ENCODE assay signal across 29 cellular contexts in genomic region chr6:46563924-46564323, GRCh38.
DNase-seq lines count a peak whose midpoint lies in the region; ATAC-seq, FAIRE-seq and TF ChIP-seq lines count a peak whose summit lies in the region.
"Had no signal": no experiment of that assay in that cellular context is flagged by ENCODE, and none has a peak within 500 bp of the region (broad histone marks: within the 10 kb centered on the region; RNA-seq: fewer than 3 reads in every experiment).

No MANE protein-coding gene starts in this region.

- POLR2A ChIA-PET in WTC11 (lab: Charles Lee) = no interaction called here

- H3K27ac Mint-ChIP-seq in WTC11 = no peak overlapping the region
- H3K27ac Mint-ChIP-seq: B cell; CD4-positive, alpha-beta memory T cell; CD4-positive, alpha-beta T cell; CD4-positive, CD25-positive, alpha-beta regulatory T cell; CD8-positive, alpha-beta memory T cell; CD8-positive, alpha-beta T cell had no signal

- H3K27me3 Mint-ChIP-seq in WTC11 (ENCODE audit: low read depth) = no peaks in the 10 kb centered on the region
- H3K27me3 Mint-ChIP-seq: CD4-positive, CD25-positive, alpha-beta regulatory T cell had no signal

- H3K36me3 Mint-ChIP-seq in WTC11 = no peaks in the 10 kb centered on the region
- H3K36me3 Mint-ChIP-seq: CD14-positive monocyte; CD4-positive, alpha-beta memory T cell; CD4-positive, CD25-positive, alpha-beta regulatory T cell; CD8-positive, alpha-beta T cell had no signal

- H3K9me3 Mint-ChIP-seq in WTC11 = peaks cover 11% of the 10 kb centered on the region
- H3K9me3 Mint-ChIP-seq: CD4-positive, alpha-beta T cell had no signal

- peak; percentile 57 for FAIRE-seq in frontal cortex (lab: Jason Lieb, UNC)
- FAIRE-seq: A204.1, A549, D721Med had no signal

- H3K4me1 Mint-ChIP-seq in WTC11 = no peaks in the 10 kb centered on the region; the same call in 1 of the 2 replicates
- H3K4me1 Mint-ChIP-seq: B cell; CD14-positive monocyte; CD4-positive, alpha-beta memory T cell; CD4-positive, CD25-positive, alpha-beta regulatory T cell; CD8-positive, alpha-beta memory T cell had no signal

- intact Hi-C loops in Right ventricle myocardium superior (cut with DNase I) = no loop called here

- no peak for TF ChIP-seq CTCF in WTC11 (IDR thresholded peaks at IDR 0.05)

- ATAC-seq in WTC11 (no peak), Right ventricle myocardium superior (ENCODE audit: poor library complexity) (no peak)
- ATAC-seq: A549; CD8-positive, alpha-beta T cell had no signal

- CTCF ChIA-PET in WTC11 (lab: Charles Lee) = no interaction called here

- DNase-seq in WTC11 (ENCODE audit: low spot score) (no peak), frontal cortex (ENCODE audit: low spot score in 2 of 2) (no peak), AG08395 (ENCODE audit: low spot score) (no peak), Right ventricle myocardium superior (no peak)
- DNase-seq: 8988T; ACHN; AML-193; BE2C; C1 segment of cervical spinal cord; Caco-2; Calu3; CD4-positive, alpha-beta memory T cell; CD4-positive, alpha-beta T cell; CD4-positive, CD25-positive, alpha-beta regulatory T cell; CD8-positive, alpha-beta memory T cell; CD8-positive, alpha-beta T cell; COR-L47; DMS 273 treated with DMSO at 0.1 percent for 48 hours; DMS153; DMS53; DMS79; DMS79 treated with DMSO at 0.1 percent for 48 hours; DND-41; EL had no signal

- H3K4me3 Mint-ChIP-seq in WTC11 = no peak overlapping the region
- H3K4me3 Mint-ChIP-seq: B cell; CD14-positive monocyte; CD4-positive, alpha-beta memory T cell; CD4-positive, alpha-beta T cell; CD4-positive, CD25-positive, alpha-beta regulatory T cell; CD8-positive, alpha-beta memory T cell; CD8-positive, alpha-beta T cell had no signal

TF ChIP-seq in WTC11, 78 proteins besides CTCF, POLR2A, EP300 and RAD21:
- TF ChIP-seq HMGA2 (CRISPR knock-in tag; IDR thresholded peaks at IDR 0.05) = peak; percentile 97
- TF ChIP-seq NR1H2 (CRISPR knock-in tag; IDR thresholded peaks at IDR 0.05) = no peak
